10 cellular contexts compared by ENCODE assay signal in genomic region chr1:168138134-168138533, GRCh38. TPM values are rescaled to one million over a fixed set of nuclear protein-coding genes. Genes with fewer than 3 reads are reported as not detected.
DNase-seq lines count a peak whose midpoint lies in the region; ATAC-seq and TF ChIP-seq lines count a peak whose summit lies in the region.
"Had no signal": no experiment of that assay in that cellular context is flagged by ENCODE, and none has a peak within 500 bp of the region (broad histone marks: within the 10 kb centered on the region; RNA-seq: fewer than 3 reads in every experiment).

No MANE protein-coding gene starts in this region.

- H3K9me3 Mint-ChIP-seq in CD8-positive, alpha-beta memory T cell, result peaks cover 0 to 4% (median 0%) of the 10 kb centered on the region in 5 donors

- H3K56ac ChIP-seq in IMR-90 (ENCODE audit: extremely low read depth, insufficient read depth, low read length), result no peak overlapping the region

- POLR2A ChIA-PET in CD8-positive, alpha-beta memory T cell (lab: Charles Lee), result no interaction called here
- POLR2A ChIA-PET in IMR-90 (lab: Charles Lee; ENCODE audit: unreplicated experiment), result no interaction called here

- peaks cover 16 to 21% (median 17%) of the 10 kb centered on the region in 3 donors for H3K4me1 Mint-ChIP-seq in CD8-positive, alpha-beta memory T cell

- H3K36me3 Mint-ChIP-seq in CD8-positive, alpha-beta memory T cell, result no peaks in the 10 kb centered on the region

- H3K4ac ChIP-seq in IMR-90 (ENCODE audit: low read depth, low read length) (no peak overlapping the region), neuronal stem cell (ENCODE audit: low read length) (no peak overlapping the region)

- H3K27ac ChIP-seq in CD8-positive, alpha-beta memory T cell (ENCODE audit: low read depth, low read length), result no peak overlapping the region
- H3K27ac ChIP-seq in IMR-90 (ENCODE audit: insufficient read depth, low read length), result no peak overlapping the region
- no peak overlapping the region for H3K27ac ChIP-seq in neuronal stem cell (replicated peaks; ENCODE audit: low read length)

- H3K27me3 Mint-ChIP-seq in CD8-positive, alpha-beta memory T cell, result peaks cover 29 to 52% of the 10 kb centered on the region in 2 donors

- no peaks in the 10 kb centered on the region for H3K9me1 ChIP-seq in IMR-90 (ENCODE audit: insufficient read depth, low read length)

- no peak overlapping the region for H4K5ac ChIP-seq in IMR-90 (ENCODE audit: low read depth, low read length)

- H2AK5ac ChIP-seq in IMR-90 (ENCODE audit: low read depth, low read length) (no peak overlapping the region), neuronal stem cell (ENCODE audit: low read depth, low read length) (no peak overlapping the region)

- H2BK12ac ChIP-seq in neuronal stem cell (ENCODE audit: low read length), result no peak overlapping the region

- no peak overlapping the region for H3K4me3 ChIP-seq in CD8-positive, alpha-beta memory T cell (ENCODE audit: low read length)
- H3K4me3 ChIP-seq in IMR-90 (ENCODE audit: insufficient read depth, low read depth, low read length) (no peak overlapping the region), epithelial cell of esophagus (ENCODE audit: low read length) (no peak overlapping the region), neuronal stem cell (ENCODE audit: low read length in 2 of 2) (no peak overlapping the region)

- H2BK120ac ChIP-seq in IMR-90 (ENCODE audit: low read depth, low read length) (no peak overlapping the region), neuronal stem cell (ENCODE audit: low read depth, low read length) (no peak overlapping the region)

- in situ Hi-C loops in IMR-90 (cut with MboI; ENCODE audit: low sequenced_read_pairs), result loop anchor here (25.0 kb wide), 1 partner anchor 974 kb away; the partner anchor contains the start of gene ATP1B1

- H2BK15ac ChIP-seq in IMR-90 (ENCODE audit: low read depth, low read length) (no peak overlapping the region), neuronal stem cell (ENCODE audit: low read length) (no peak overlapping the region)

- no peak overlapping the region for H2BK20ac ChIP-seq in IMR-90 (ENCODE audit: low read depth, low read length)

- H3K9ac ChIP-seq in IMR-90 (ENCODE audit: low read depth, low read length) (no peak overlapping the region; the same call in 1 of the 2 replicates), neuronal stem cell (ENCODE audit: low read depth, low read length, poor library complexity) (no peak overlapping the region)

- no peak for ATAC-seq in IMR-90 (ENCODE audit: low read depth)

- H3K4me1 ChIP-seq in CD8-positive, alpha-beta memory T cell (ENCODE audit: insufficient read depth, low read length), result peaks cover 12% of the 10 kb centered on the region
- H3K4me1 ChIP-seq in IMR-90 (ENCODE audit: control insufficient read depth, insufficient read depth, low read length) (peaks cover 3% of the 10 kb centered on the region; the same call in 1 of the 2 replicates), neuronal stem cell (ENCODE audit: control insufficient read depth in 2 of 2, insufficient read depth in 1 of 2, low read depth in 1 of 2, low read length in 2 of 2) (peaks cover 11 to 20% of the 10 kb centered on the region in 2 donors)

- H4K8ac ChIP-seq in IMR-90 (ENCODE audit: low read depth in 2 of 2, low read length in 2 of 2) (no peak overlapping the region), neuronal stem cell (ENCODE audit: low read depth, low read length) (no peak overlapping the region)

- DNase-seq in CD8-positive, alpha-beta memory T cell, result no peak
- DNase-seq in IMR-90 (peak; percentile 36), epithelial cell of esophagus (ENCODE audit: low read depth) (peak; percentile 75), neuronal stem cell (ENCODE audit: low spot score) (no peak), C1 segment of cervical spinal cord (lab: John Stamatoyannopoulos, UW) (no peak), dermis blood vessel endothelial cell (no peak), NCI-H1092 (lab: John Stamatoyannopoulos, UW) (no peak)
- DNase-seq: activated naive CD4-positive, alpha-beta T cell treated with Interleukin-2 at 50 U/mL for 16 hours; NCI-H2171; Peyer's patch had no signal

- TF ChIP-seq CTCF in IMR-90 (conservative IDR thresholded peaks at IDR 0.05; ENCODE audit: low read depth, low read length) (no peak), epithelial cell of esophagus (IDR thresholded peaks at IDR 0.05; ENCODE audit: insufficient read depth, low read depth, low read length, missing control alignments) (no peak)

- H3K36me3 ChIP-seq in CD8-positive, alpha-beta memory T cell (ENCODE audit: insufficient read depth, low read length), result no peaks in the 10 kb centered on the region
- no peaks in the 10 kb centered on the region for H3K36me3 ChIP-seq in IMR-90 (ENCODE audit: control insufficient read depth, insufficient read depth, low read length)
- H3K36me3 ChIP-seq in neuronal stem cell (replicated peaks in 1 of 2; ENCODE audit: control insufficient read depth in 2 of 2, insufficient read depth in 2 of 2, low read length in 2 of 2), result peaks cover 0 to 12% of the 10 kb centered on the region in 2 donors
- H3K36me3 ChIP-seq: Peyer's patch had no signal

- H3K27me3 ChIP-seq in CD8-positive, alpha-beta memory T cell (ENCODE audit: insufficient read depth, low read length, poor library complexity, severe bottlenecking), result peaks cover 15% of the 10 kb centered on the region
- H3K27me3 ChIP-seq in IMR-90 (ENCODE audit: control insufficient read depth, insufficient read depth, low read length), result 0 out of 2 replicates have a peak, but pooled peaks cover 2% of the 10 kb centered on the region
- no peaks in the 10 kb centered on the region for H3K27me3 ChIP-seq in neuronal stem cell (ENCODE audit: control insufficient read depth in 3 of 3, insufficient read depth in 3 of 3, low read depth in 1 of 3, low read length in 3 of 3)

- H3K14ac ChIP-seq in IMR-90 (replicated peaks; ENCODE audit: low read depth, low read length) (no peak overlapping the region), neuronal stem cell (ENCODE audit: low read length) (no peak overlapping the region)

- BruUV-seq in IMR-90 (replicated peaks; lab: Mats Ljungman, UMichigan), result no TSS peak

- H3K18ac ChIP-seq in IMR-90 (ENCODE audit: low read depth, low read length), result no peak overlapping the region
- H3K18ac ChIP-seq in neuronal stem cell (ENCODE audit: low read length), result no peak overlapping the region

- peak overlapping the region; percentile 83; the same call in 1 of the 2 replicates for H3K4me2 ChIP-seq in IMR-90 (ENCODE audit: low read depth, low read length)
- no peak overlapping the region for H3K4me2 ChIP-seq in neuronal stem cell (ENCODE audit: insufficient read depth, low read length, poor library complexity, severe bottlenecking)

- H3K23ac ChIP-seq in IMR-90 (ENCODE audit: low read depth, low read length) (no peak overlapping the region), neuronal stem cell (ENCODE audit: low read depth, low read length, poor library complexity) (no peak overlapping the region)

- peak overlapping the region in 6 of 7 donors; percentile 81 to 92 (median 87) for H3K4me3 Mint-ChIP-seq in CD8-positive, alpha-beta memory T cell

- no peak overlapping the region for H2AK9ac ChIP-seq in IMR-90 (replicated peaks; ENCODE audit: low read depth, low read length, poor library complexity)

- no peaks in the 10 kb centered on the region for H3K9me3 ChIP-seq in CD8-positive, alpha-beta memory T cell (ENCODE audit: low read length)
- H3K9me3 ChIP-seq in IMR-90 (ENCODE audit: control insufficient read depth, insufficient read depth, low read length) (no peaks in the 10 kb centered on the region), neuronal stem cell (replicated peaks in 1 of 2; ENCODE audit: control insufficient read depth in 2 of 2, insufficient read depth in 1 of 2, low read depth in 1 of 2, low read length in 2 of 2) (no peaks in the 10 kb centered on the region)
- H3K9me3 ChIP-seq: Peyer's patch had no signal

- no peaks in the 10 kb centered on the region for H4K20me1 ChIP-seq in IMR-90 (ENCODE audit: insufficient read depth, low read length)

- H3K79me1 ChIP-seq in IMR-90 (ENCODE audit: low read depth in 1 of 2, low read length in 2 of 2) (peaks cover 15 to 22% of the 10 kb centered on the region in 2 experiments; a peak in 3 of 4 replicates), neuronal stem cell (ENCODE audit: low read depth, low read length) (peaks cover 2% of the 10 kb centered on the region)

- H4K91ac ChIP-seq in IMR-90 (ENCODE audit: insufficient read depth, low read depth, low read length), result no peak overlapping the region
- H4K91ac ChIP-seq in neuronal stem cell (ENCODE audit: low read depth, low read length, poor library complexity), result no peak overlapping the region

- H2AFZ ChIP-seq in IMR-90 (replicated peaks; ENCODE audit: low read length, poor library complexity), result no peak overlapping the region
- H2AFZ ChIP-seq in neuronal stem cell (ENCODE audit: low read length), result peak overlapping the region; percentile 88

- intact Hi-C loops in IMR-90 (cut with micrococcal nuclease), result loop anchor here (5.0 kb wide), 1 partner anchor 56 kb away; no protein-coding TSS in a partner anchor

- CTCF ChIA-PET in CD8-positive, alpha-beta memory T cell (lab: Charles Lee), result no interaction called here
- CTCF ChIA-PET in IMR-90 (lab: Yijun Ruan, JAX), result interaction anchor here (0.6 to 1.2 kb wide), 2 partner anchors 15 to 43 kb away, joined by 3 to 4 read pairs; no protein-coding TSS in a partner anchor

- TF ChIP-seq RAD21 in IMR-90 (IDR thresholded peaks at IDR 0.05; ENCODE audit: low read length), result no peak

- dilution Hi-C loops in IMR-90 (cut with HindIII; ENCODE audit: low sequenced_read_pairs, unreplicated experiment), result no loop called here

- H2BK5ac ChIP-seq in IMR-90 (ENCODE audit: low read depth, low read length, poor library complexity, severe bottlenecking) (no peak overlapping the region), neuronal stem cell (ENCODE audit: low read length) (no peak overlapping the region)

- WGBS in IMR-90 (ENCODE audit: extremely low coverage in 2 of 2, insufficient read length in 1 of 2), 2 experiments, result 33% methylated on average over 1 of the region's 5 CpGs; no CpG with 5 or more reads in 1 of the 2 experiments
- WGBS in neuronal stem cell (ENCODE audit: extremely low coverage in 2 of 2, insufficient read length in 2 of 2, insufficient replicate concordance in 1 of 2), 2 donors, result no CpG with 5 or more reads among the region's 5 CpGs

- TF ChIP-seq POLR2A in IMR-90 (IDR thresholded peaks at IDR 0.05; ENCODE audit: low read depth, low read length), result no peak

- H3K27ac Mint-ChIP-seq in CD8-positive, alpha-beta memory T cell, result no peak overlapping the region

RNA-seq across cellular contexts. Expression of gene GPR161, which starts 1.4 kb away (rescaled TPM):
- under 1 TPM; 0.48 to 0.73 TPM for total RNA-seq in CD8-positive, alpha-beta memory T cell
- 0.10 TPM for polyA plus RNA-seq in CD8-positive, alpha-beta memory T cell
- total RNA-seq in IMR-90 (2012; rRNA removed) (11.1 and 13.3 TPM in 2 replicates), dermis blood vessel endothelial cell (18.4 and 19.6 TPM in 2 replicates)
- polyA plus RNA-seq in IMR-90 (2012; rRNA removed), result 12.4 and 12.5 TPM in 2 replicates
- polyA plus RNA-seq in IMR-90 (2012; cell fraction: cytosol; rRNA removed), result 8.8 and 12.9 TPM in 2 replicates
- polyA plus RNA-seq in IMR-90 (2012; cell fraction: nucleus; rRNA removed; ENCODE audit: low replicate concordance), result 8.4 and 15.0 TPM in 2 replicates
- polyA plus RNA-seq in neuronal stem cell (2013, experiment 1 of 2), result 19.6 TPM
- polyA plus RNA-seq in neuronal stem cell (2013, experiment 2 of 2), result 19.7 TPM

RNA-seq across cellular contexts. Expression of gene TIPRL, which starts 40.6 kb away (rescaled TPM):
- 10 to 100 TPM; 41.5 to 46.9 TPM for total RNA-seq in CD8-positive, alpha-beta memory T cell
- 38.0 TPM for polyA plus RNA-seq in CD8-positive, alpha-beta memory T cell
- total RNA-seq in IMR-90 (2012; rRNA removed), result 15.4 and 41.1 TPM in 2 replicates
- 20.0 and 23.8 TPM in 2 replicates for polyA plus RNA-seq in IMR-90 (2012; rRNA removed)
- 4.2 and 5.3 TPM in 2 replicates for polyA plus RNA-seq in IMR-90 (2012; cell fraction: cytosol; rRNA removed)
- 1.7 and 7.9 TPM in 2 replicates for polyA plus RNA-seq in IMR-90 (2012; cell fraction: nucleus; rRNA removed; ENCODE audit: low replicate concordance)
- polyA plus RNA-seq in neuronal stem cell (2013, experiment 1 of 2), result 28.7 TPM
- 29.4 TPM for polyA plus RNA-seq in neuronal stem cell (2013, experiment 2 of 2)
- total RNA-seq in dermis blood vessel endothelial cell, result 34.1 and 43.4 TPM in 2 replicates

Comparison
In these comparisons a context has a peak if more than half of its experiments do, and no peak if none do; other contexts are left out.
1. DNase-seq: peak in IMR-90 (single experiment) and epithelial cell of esophagus (single experiment); none in CD8-positive, alpha-beta memory T cell (0 of 5), neuronal stem cell (single experiment), C1 segment of cervical spinal cord (0 of 14), dermis blood vessel endothelial cell (single experiment) and NCI-H1092 (single experiment).